24 cellular contexts compared by ENCODE assay signal in the genomic region with DNA sequence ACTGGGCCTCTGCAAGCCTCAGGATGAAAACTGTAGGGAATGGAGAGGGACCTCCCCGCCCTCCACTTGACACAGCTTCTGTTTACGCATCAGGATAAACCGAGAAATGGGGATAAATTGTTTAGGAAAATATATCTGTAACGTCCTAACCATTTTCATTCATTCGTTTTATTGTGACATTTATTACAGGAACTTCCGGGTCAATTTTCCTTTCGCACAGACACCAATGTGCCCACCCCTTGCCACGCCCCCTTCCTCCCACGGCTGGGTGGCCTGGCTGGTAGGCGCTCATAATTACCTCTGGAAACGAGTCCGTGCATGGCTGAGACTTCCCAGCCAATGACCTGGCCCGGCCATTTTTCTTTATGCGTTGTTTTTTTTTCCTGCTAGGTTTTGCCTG.
DNase-seq lines count a peak whose midpoint lies in the region; ATAC-seq and TF ChIP-seq lines count a peak whose summit lies in the region.
"Had no signal": no experiment of that assay in that cellular context is flagged by ENCODE, and none has a peak within 500 bp of the region (broad histone marks: within the 10 kb centered on the region; RNA-seq: fewer than 3 reads in every experiment).

No MANE protein-coding gene starts in this region.

- no peak overlapping the region for H3K9ac ChIP-seq in endodermal cell (ENCODE audit: extremely low read depth, low read length, poor library complexity, severe bottlenecking)
- H3K9ac ChIP-seq: KMS-11, SK-N-SH had no signal

- DNase-seq in NCI-H748 (lab: John Stamatoyannopoulos, UW; ENCODE audit: unreplicated experiment) = peak; percentile 30
- DNase-seq in NCI-H748 treated with DMSO at 0.1 percent for 48 hours (lab: John Stamatoyannopoulos, UW) = no peak
- DNase-seq in endodermal cell = no peak
- no peak for DNase-seq in type B pancreatic cell (ENCODE audit: extremely low spot score, unreplicated experiment)
- DNase-seq in anterior cingulate cortex (lab: John Stamatoyannopoulos, UW) = no peak
- DNase-seq in activated CD4-positive, CD25-positive, alpha-beta regulatory T cell treated with anti-CD3 and anti-CD28 coated beads, Interleukin-2, amount 50 U/mL, for 72 hours = no peak
- DNase-seq: CD8-positive, alpha-beta T cell; H7; IMR-90; NCI-H1092 treated with DMSO at 0.1 percent for 48 hours; NCI-H1436; NCI-H187; NCI-H2081 treated with DMSO at 0.1 percent for 48 hours; NCI-H2171; NCI-H226; NCI-H510A; NCI-H69; SK-N-SH had no signal

- ATAC-seq in GM21737 (IDR thresholded peaks at IDR 0.05; ENCODE audit: unreplicated experiment) = no peak
- ATAC-seq: CD8-positive, alpha-beta T cell had no signal

- WGBS in endodermal cell (ENCODE audit: insufficient coverage in 1 of 2, insufficient read length in 1 of 2), 2 experiments = 95 to 96% methylated on average over 14 of the region's 14 CpGs

- H3K9me3 ChIP-seq in endodermal cell (ENCODE audit: control insufficient read depth, low read length) = no peaks in the 10 kb centered on the region
- H3K9me3 ChIP-seq: SK-N-SH had no signal

- no peak overlapping the region for H3K27ac ChIP-seq in endodermal cell (ENCODE audit: low read depth, low read length)
- H3K27ac ChIP-seq: 22Rv1, C4-2B, KMS-11 had no signal

- H3K4me3 Mint-ChIP-seq in endodermal cell = no peak overlapping the region
- no peak overlapping the region for H3K4me3 Mint-ChIP-seq in nephron
- H3K4me3 Mint-ChIP-seq in type B pancreatic cell = no peak overlapping the region
- H3K4me3 Mint-ChIP-seq: B cell; CD8-positive, alpha-beta T cell had no signal

- H3K9me3 Mint-ChIP-seq in endodermal cell (peaks cover 3% of the 10 kb centered on the region), nephron (peaks cover 3% of the 10 kb centered on the region), type B pancreatic cell (no peaks in the 10 kb centered on the region)
- H3K9me3 Mint-ChIP-seq: CD8-positive, alpha-beta T cell had no signal

- no peak overlapping the region for H3K4me3 ChIP-seq in endodermal cell (ENCODE audit: low read length)

- H3K36me3 Mint-ChIP-seq in endodermal cell (ENCODE audit: low read depth) = peaks cover 73% of the 10 kb centered on the region
- H3K36me3 Mint-ChIP-seq in nephron (ENCODE audit: low read depth) = peaks cover 56% of the 10 kb centered on the region
- H3K36me3 Mint-ChIP-seq in type B pancreatic cell = peaks cover 46% of the 10 kb centered on the region
- H3K36me3 Mint-ChIP-seq: CD8-positive, alpha-beta T cell had no signal

- no peaks in the 10 kb centered on the region for H3K27me3 Mint-ChIP-seq in endodermal cell (ENCODE audit: insufficient read depth)
- peaks cover 12% of the 10 kb centered on the region for H3K27me3 Mint-ChIP-seq in nephron (ENCODE audit: low read depth)
- H3K27me3 Mint-ChIP-seq in type B pancreatic cell = no peaks in the 10 kb centered on the region
- H3K27me3 Mint-ChIP-seq: B cell had no signal

- no peaks in the 10 kb centered on the region for H3K27me3 ChIP-seq in endodermal cell (ENCODE audit: control insufficient read depth, insufficient read depth, low read length, poor library complexity, severe bottlenecking)

- TF ChIP-seq CTCF in endodermal cell (conservative IDR thresholded peaks at IDR 0.05) (no peak), nephron (IDR thresholded peaks at IDR 0.05; ENCODE audit: unreplicated experiment in 3 of 3) (no peak), type B pancreatic cell (conservative IDR thresholded peaks at IDR 0.05) (no peak)

- H3K36me3 ChIP-seq in endodermal cell (ENCODE audit: control insufficient read depth, insufficient read depth, low read length) = peaks cover 22% of the 10 kb centered on the region

- H3K4me1 Mint-ChIP-seq in endodermal cell = peaks cover 4% of the 10 kb centered on the region
- H3K4me1 Mint-ChIP-seq in nephron = peaks cover 29% of the 10 kb centered on the region
- peaks cover 13% of the 10 kb centered on the region for H3K4me1 Mint-ChIP-seq in type B pancreatic cell (ENCODE audit: unreplicated experiment)
- H3K4me1 Mint-ChIP-seq: B cell had no signal

- H3K4me1 ChIP-seq in endodermal cell (ENCODE audit: control insufficient read depth, insufficient read depth, low read length) = no peaks in the 10 kb centered on the region

- peak overlapping the region; percentile 12 for H3K27ac Mint-ChIP-seq in endodermal cell
- peak overlapping the region in 2 of 3 experiments; percentile 35 to 75 for H3K27ac Mint-ChIP-seq in nephron
- peak overlapping the region; percentile 34 for H3K27ac Mint-ChIP-seq in type B pancreatic cell
- H3K27ac Mint-ChIP-seq: B cell; CD8-positive, alpha-beta T cell had no signal
